ENCODE assay signal across 1 cellular context in genomic region chr15:57591822-57592367, GRCh38.
TF ChIP-seq lines count a peak whose summit lies in the region.

A gene with protein sequence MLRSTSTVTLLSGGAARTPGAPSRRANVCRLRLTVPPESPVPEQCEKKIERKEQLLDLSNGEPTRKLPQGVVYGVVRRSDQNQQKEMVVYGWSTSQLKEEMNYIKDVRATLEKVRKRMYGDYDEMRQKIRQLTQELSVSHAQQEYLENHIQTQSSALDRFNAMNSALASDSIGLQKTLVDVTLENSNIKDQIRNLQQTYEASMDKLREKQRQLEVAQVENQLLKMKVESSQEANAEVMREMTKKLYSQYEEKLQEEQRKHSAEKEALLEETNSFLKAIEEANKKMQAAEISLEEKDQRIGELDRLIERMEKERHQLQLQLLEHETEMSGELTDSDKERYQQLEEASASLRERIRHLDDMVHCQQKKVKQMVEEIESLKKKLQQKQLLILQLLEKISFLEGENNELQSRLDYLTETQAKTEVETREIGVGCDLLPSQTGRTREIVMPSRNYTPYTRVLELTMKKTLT (plus strand): TSS chr15:57591904. CDS start chr15:57592035, 131 bp downstream.

TF ChIP-seq in H1, 55 proteins besides CTCF, POLR2A, EP300 and RAD21:
- TF ChIP-seq BACH1 (IDR thresholded peaks at IDR 0.05; ENCODE audit: low read length) (no peak), RXRA (IDR thresholded peaks at IDR 0.05; ENCODE audit: insufficient read depth, low read depth, low read length) (no peak), HDAC6 (IDR thresholded peaks at IDR 0.05; ENCODE audit: low read depth, low read length) (no peak), TEAD4 (IDR thresholded peaks at IDR 0.05; ENCODE audit: low read depth, low read length) (no peak), CTBP2 (IDR thresholded peaks at IDR 0.05; ENCODE audit: borderline replicate concordance, insufficient read depth, insufficient read length, low read length) (no peak), TAF1 (IDR thresholded peaks at IDR 0.05; ENCODE audit: low read depth, low read length) (no peak), POU5F1 (IDR thresholded peaks at IDR 0.05; ENCODE audit: low read depth, low read length) (no peak), ASH2L (IDR thresholded peaks at IDR 0.05; ENCODE audit: low read length) (peak; percentile 78), EZH2 (IDR thresholded peaks at IDR 0.05; ENCODE audit: low read depth, low read length, severe bottlenecking) (peak; percentile 13), MAFK (IDR thresholded peaks at IDR 0.05; ENCODE audit: low read depth, low read length) (no peak), CHD2 (IDR thresholded peaks at IDR 0.05; ENCODE audit: low read length) (no peak), GTF2F1 (IDR thresholded peaks at IDR 0.05; ENCODE audit: borderline replicate concordance, low read depth, low read length) (no peak), SIN3A (conservative IDR thresholded peaks at IDR 0.05 in 1 of 2, IDR thresholded peaks at IDR 0.05 in 1 of 2; ENCODE audit: low read depth in 1 of 2, low read length in 2 of 2) (0 out of 4 replicates have a peak, but pooled peaks of 1 of the 2 experiments have one; percentile 34), YY1 (IDR thresholded peaks at IDR 0.05; ENCODE audit: low read depth, low read length) (no peak), JUND (IDR thresholded peaks at IDR 0.05; ENCODE audit: low read length) (no peak), JUN (IDR thresholded peaks at IDR 0.05; ENCODE audit: low read depth, low read length) (no peak), SAP30 (IDR thresholded peaks at IDR 0.05; ENCODE audit: insufficient read depth, insufficient replicate concordance, low read length) (no peak), RFX5 (IDR thresholded peaks at IDR 0.05; ENCODE audit: borderline replicate concordance, low read depth, low read length) (no peak), PHF8 (conservative IDR thresholded peaks at IDR 0.05; ENCODE audit: low read depth, low read length) (peak; percentile 40; the same call in 1 of the 2 replicates), CHD1 (IDR thresholded peaks at IDR 0.05; ENCODE audit: low read depth, low read length) (no peak), CBX5 (IDR thresholded peaks at IDR 0.05; ENCODE audit: low read depth, low read length) (no peak), POLR2AphosphoS5 (IDR thresholded peaks at IDR 0.05; ENCODE audit: low read depth, low read length) (no peak), EGR1 (IDR thresholded peaks at IDR 0.05; ENCODE audit: borderline replicate concordance, low read depth, low read length) (peak; percentile 58; the same call in 1 of the 2 replicates), KDM5A (IDR thresholded peaks at IDR 0.05; ENCODE audit: low read length) (no peak), NANOG (IDR thresholded peaks at IDR 0.05; ENCODE audit: insufficient read depth, low read depth, low read length, poor library complexity, severe bottlenecking) (no peak), KDM1A (IDR thresholded peaks at IDR 0.05; ENCODE audit: borderline replicate concordance, low read length) (no peak), KDM4A (IDR thresholded peaks at IDR 0.05; ENCODE audit: low read depth, low read length, severe bottlenecking) (peak; percentile 97)
- TF ChIP-seq, protein P1, sequence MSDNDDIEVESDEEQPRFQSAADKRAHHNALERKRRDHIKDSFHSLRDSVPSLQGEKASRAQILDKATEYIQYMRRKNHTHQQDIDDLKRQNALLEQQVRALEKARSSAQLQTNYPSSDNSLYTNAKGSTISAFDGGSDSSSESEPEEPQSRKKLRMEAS (IDR thresholded peaks at IDR 0.05), result no peak
- TF ChIP-seq, protein P2, sequence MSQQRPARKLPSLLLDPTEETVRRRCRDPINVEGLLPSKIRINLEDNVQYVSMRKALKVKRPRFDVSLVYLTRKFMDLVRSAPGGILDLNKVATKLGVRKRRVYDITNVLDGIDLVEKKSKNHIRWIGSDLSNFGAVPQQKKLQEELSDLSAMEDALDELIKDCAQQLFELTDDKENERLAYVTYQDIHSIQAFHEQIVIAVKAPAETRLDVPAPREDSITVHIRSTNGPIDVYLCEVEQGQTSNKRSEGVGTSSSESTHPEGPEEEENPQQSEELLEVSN (IDR thresholded peaks at IDR 0.05), result no peak
- TF ChIP-seq, protein P3, sequence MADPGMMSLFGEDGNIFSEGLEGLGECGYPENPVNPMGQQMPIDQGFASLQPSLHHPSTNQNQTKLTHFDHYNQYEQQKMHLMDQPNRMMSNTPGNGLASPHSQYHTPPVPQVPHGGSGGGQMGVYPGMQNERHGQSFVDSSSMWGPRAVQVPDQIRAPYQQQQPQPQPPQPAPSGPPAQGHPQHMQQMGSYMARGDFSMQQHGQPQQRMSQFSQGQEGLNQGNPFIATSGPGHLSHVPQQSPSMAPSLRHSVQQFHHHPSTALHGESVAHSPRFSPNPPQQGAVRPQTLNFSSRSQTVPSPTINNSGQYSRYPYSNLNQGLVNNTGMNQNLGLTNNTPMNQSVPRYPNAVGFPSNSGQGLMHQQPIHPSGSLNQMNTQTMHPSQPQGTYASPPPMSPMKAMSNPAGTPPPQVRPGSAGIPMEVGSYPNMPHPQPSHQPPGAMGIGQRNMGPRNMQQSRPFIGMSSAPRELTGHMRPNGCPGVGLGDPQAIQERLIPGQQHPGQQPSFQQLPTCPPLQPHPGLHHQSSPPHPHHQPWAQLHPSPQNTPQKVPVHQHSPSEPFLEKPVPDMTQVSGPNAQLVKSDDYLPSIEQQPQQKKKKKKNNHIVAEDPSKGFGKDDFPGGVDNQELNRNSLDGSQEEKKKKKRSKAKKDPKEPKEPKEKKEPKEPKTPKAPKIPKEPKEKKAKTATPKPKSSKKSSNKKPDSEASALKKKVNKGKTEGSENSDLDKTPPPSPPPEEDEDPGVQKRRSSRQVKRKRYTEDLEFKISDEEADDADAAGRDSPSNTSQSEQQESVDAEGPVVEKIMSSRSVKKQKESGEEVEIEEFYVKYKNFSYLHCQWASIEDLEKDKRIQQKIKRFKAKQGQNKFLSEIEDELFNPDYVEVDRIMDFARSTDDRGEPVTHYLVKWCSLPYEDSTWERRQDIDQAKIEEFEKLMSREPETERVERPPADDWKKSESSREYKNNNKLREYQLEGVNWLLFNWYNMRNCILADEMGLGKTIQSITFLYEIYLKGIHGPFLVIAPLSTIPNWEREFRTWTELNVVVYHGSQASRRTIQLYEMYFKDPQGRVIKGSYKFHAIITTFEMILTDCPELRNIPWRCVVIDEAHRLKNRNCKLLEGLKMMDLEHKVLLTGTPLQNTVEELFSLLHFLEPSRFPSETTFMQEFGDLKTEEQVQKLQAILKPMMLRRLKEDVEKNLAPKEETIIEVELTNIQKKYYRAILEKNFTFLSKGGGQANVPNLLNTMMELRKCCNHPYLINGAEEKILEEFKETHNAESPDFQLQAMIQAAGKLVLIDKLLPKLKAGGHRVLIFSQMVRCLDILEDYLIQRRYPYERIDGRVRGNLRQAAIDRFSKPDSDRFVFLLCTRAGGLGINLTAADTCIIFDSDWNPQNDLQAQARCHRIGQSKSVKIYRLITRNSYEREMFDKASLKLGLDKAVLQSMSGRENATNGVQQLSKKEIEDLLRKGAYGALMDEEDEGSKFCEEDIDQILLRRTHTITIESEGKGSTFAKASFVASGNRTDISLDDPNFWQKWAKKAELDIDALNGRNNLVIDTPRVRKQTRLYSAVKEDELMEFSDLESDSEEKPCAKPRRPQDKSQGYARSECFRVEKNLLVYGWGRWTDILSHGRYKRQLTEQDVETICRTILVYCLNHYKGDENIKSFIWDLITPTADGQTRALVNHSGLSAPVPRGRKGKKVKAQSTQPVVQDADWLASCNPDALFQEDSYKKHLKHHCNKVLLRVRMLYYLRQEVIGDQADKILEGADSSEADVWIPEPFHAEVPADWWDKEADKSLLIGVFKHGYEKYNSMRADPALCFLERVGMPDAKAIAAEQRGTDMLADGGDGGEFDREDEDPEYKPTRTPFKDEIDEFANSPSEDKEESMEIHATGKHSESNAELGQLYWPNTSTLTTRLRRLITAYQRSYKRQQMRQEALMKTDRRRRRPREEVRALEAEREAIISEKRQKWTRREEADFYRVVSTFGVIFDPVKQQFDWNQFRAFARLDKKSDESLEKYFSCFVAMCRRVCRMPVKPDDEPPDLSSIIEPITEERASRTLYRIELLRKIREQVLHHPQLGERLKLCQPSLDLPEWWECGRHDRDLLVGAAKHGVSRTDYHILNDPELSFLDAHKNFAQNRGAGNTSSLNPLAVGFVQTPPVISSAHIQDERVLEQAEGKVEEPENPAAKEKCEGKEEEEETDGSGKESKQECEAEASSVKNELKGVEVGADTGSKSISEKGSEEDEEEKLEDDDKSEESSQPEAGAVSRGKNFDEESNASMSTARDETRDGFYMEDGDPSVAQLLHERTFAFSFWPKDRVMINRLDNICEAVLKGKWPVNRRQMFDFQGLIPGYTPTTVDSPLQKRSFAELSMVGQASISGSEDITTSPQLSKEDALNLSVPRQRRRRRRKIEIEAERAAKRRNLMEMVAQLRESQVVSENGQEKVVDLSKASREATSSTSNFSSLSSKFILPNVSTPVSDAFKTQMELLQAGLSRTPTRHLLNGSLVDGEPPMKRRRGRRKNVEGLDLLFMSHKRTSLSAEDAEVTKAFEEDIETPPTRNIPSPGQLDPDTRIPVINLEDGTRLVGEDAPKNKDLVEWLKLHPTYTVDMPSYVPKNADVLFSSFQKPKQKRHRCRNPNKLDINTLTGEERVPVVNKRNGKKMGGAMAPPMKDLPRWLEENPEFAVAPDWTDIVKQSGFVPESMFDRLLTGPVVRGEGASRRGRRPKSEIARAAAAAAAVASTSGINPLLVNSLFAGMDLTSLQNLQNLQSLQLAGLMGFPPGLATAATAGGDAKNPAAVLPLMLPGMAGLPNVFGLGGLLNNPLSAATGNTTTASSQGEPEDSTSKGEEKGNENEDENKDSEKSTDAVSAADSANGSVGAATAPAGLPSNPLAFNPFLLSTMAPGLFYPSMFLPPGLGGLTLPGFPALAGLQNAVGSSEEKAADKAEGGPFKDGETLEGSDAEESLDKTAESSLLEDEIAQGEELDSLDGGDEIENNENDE (IDR thresholded peaks at IDR 0.05; ENCODE audit: insufficient replicate concordance, low read length), result no peak
